Comparison of ENCODE assay signal across 1 cellular context in the genomic region with DNA sequence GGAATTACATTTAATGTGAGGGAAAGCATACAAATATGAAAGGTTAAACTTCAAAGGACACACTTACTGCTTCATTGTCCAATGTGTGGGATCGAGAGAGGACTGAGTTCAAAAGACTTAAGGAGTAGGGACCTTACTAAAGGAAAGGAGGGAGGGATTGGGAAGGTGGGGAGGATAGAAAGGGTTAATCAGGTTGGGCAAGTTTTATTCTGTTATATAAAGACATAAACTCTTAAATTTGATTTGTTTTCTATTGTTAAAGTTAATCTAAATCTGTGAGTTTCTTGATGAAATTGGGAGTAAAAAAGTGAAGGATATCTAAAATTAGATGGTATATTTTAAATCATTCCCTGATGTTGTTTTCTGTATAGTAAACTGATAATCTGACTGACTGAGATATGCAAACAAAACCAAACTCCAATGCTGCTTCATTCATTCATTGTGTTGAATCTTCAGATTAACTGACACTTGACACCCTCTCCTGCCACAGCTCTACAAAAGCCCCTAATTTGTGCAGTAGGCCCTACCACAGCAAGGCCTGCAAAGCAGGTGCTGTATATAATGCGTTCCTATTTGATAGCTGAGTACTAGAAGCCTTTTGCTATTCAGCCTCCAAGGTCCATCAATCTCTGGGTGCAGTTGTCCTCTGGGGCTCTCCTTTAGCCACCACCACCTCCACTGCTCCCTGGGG.
TF ChIP-seq lines count a peak whose summit lies in the region.

No MANE protein-coding gene starts in this region.

TF ChIP-seq in K562, 482 proteins besides CTCF, POLR2A, EP300 and RAD21:
- TF ChIP-seq PCBP2 (IDR thresholded peaks at IDR 0.05; ENCODE audit: low read depth, low read length, poor library complexity, severe bottlenecking) (peak; percentile 30), PCBP1 (IDR thresholded peaks at IDR 0.05; ENCODE audit: low read depth, low read length, poor library complexity, severe bottlenecking) (no peak), IRF2 (CRISPR knock-in tag; IDR thresholded peaks at IDR 0.05) (no peak), COPS2 (conservative IDR thresholded peaks at IDR 0.05) (no peak)
